ENCODE assay signal across 9 cellular contexts in genomic region chr2:160205511-160205910, GRCh38. TPM values are rescaled to one million over a fixed set of nuclear protein-coding genes. Genes with fewer than 3 reads are reported as not detected.
DNase-seq lines count a peak whose midpoint lies in the region; ATAC-seq, FAIRE-seq and TF ChIP-seq lines count a peak whose summit lies in the region.
"Had no signal": no experiment of that assay in that cellular context is flagged by ENCODE, and none has a peak within 500 bp of the region (broad histone marks: within the 10 kb centered on the region; RNA-seq: fewer than 3 reads in every experiment).

No MANE protein-coding gene starts in this region.

- intact Hi-C loops in activated T-helper 1 cell treated with anti-CD3 and anti-CD28 coated beads, Interleukin-12 subunit alpha, Interleukin-12 subunit beta, Interleukin-2, Interleukin-4 antibody, amounts not matched to agents 30 ng/mL and 10 ng/mL and 1 ng/mL, durations not matched to agents 14 hours and 24 hours and 36 hours (cut with micrococcal nuclease) = no loop called here

- no peak for ATAC-seq in HG03095 (IDR thresholded peaks at IDR 0.05; ENCODE audit: unreplicated experiment)

- H3K4me1 ChIP-seq in tibial nerve = peaks cover 0 to 33% (median 14%) of the 10 kb centered on the region in 4 donors

- no peaks in the 10 kb centered on the region for H3K36me3 ChIP-seq in tibial nerve

- H3K9me3 ChIP-seq in tibial nerve = no peaks in the 10 kb centered on the region

- WGBS in tibial nerve, 2 donors = 76 to 80% methylated on average over 6 to 7 of the region's 7 CpGs

- TF ChIP-seq EP300 in tibial nerve (IDR thresholded peaks at IDR 0.05) = no peak

- H3K4me1 Mint-ChIP-seq in activated T-helper 1 cell treated with anti-CD3 and anti-CD28 coated beads, Interleukin-12 subunit alpha, Interleukin-12 subunit beta, Interleukin-2, Interleukin-4 antibody, amounts not matched to agents 30 ng/mL and 10 ng/mL and 1 ng/mL, durations not matched to agents 14 hours and 24 hours and 36 hours (ENCODE audit: low read depth) = peaks cover 19% of the 10 kb centered on the region

- no peaks in the 10 kb centered on the region for H3K9me3 Mint-ChIP-seq in activated T-helper 1 cell treated with anti-CD3 and anti-CD28 coated beads, Interleukin-12 subunit alpha, Interleukin-12 subunit beta, Interleukin-2, Interleukin-4 antibody, amounts not matched to agents 30 ng/mL and 10 ng/mL and 1 ng/mL, durations not matched to agents 14 hours and 24 hours and 36 hours

- H3K27ac ChIP-seq in tibial nerve = peak overlapping the region in 2 of 4 donors; percentile 22 to 24

- H3K4me3 ChIP-seq in tibial nerve = no peak overlapping the region

- H3K27me3 Mint-ChIP-seq in activated T-helper 1 cell treated with anti-CD3 and anti-CD28 coated beads, Interleukin-12 subunit alpha, Interleukin-12 subunit beta, Interleukin-2, Interleukin-4 antibody, amounts not matched to agents 30 ng/mL and 10 ng/mL and 1 ng/mL, durations not matched to agents 14 hours and 24 hours and 36 hours (ENCODE audit: insufficient read depth) = peaks cover 1% of the 10 kb centered on the region

- no peak overlapping the region for H3K4me3 Mint-ChIP-seq in activated T-helper 1 cell treated with anti-CD3 and anti-CD28 coated beads, Interleukin-12 subunit alpha, Interleukin-12 subunit beta, Interleukin-2, Interleukin-4 antibody, amounts not matched to agents 30 ng/mL and 10 ng/mL and 1 ng/mL, durations not matched to agents 14 hours and 24 hours and 36 hours

- no peak for TF ChIP-seq POLR2A in tibial nerve (IDR thresholded peaks at IDR 0.05)

- TF ChIP-seq CTCF in tibial nerve (IDR thresholded peaks at IDR 0.05) = no peak

- FAIRE-seq in RCC 7860 (lab: Jason Lieb, UNC) = peak; percentile 97

- H3K27ac Mint-ChIP-seq in activated T-helper 1 cell treated with anti-CD3 and anti-CD28 coated beads, Interleukin-12 subunit alpha, Interleukin-12 subunit beta, Interleukin-2, Interleukin-4 antibody, amounts not matched to agents 30 ng/mL and 10 ng/mL and 1 ng/mL, durations not matched to agents 14 hours and 24 hours and 36 hours = no peak overlapping the region

- DNase-seq in DMS53 treated with DMSO at 0.1 percent for 48 hours (lab: John Stamatoyannopoulos, UW; ENCODE audit: unreplicated experiment) (peak; percentile 94), RCC 7860 (ENCODE audit: low spot score) (peak; percentile 99), fibroblast of gingiva (ENCODE audit: low read depth) (peak; percentile 84), pulmonary artery endothelial cell (ENCODE audit: low read depth, low spot score) (peak; percentile 94), tibial nerve (ENCODE audit: low spot score in 2 of 2) (no peak), HUDEP-2 (lab: John Stamatoyannopoulos, UW; ENCODE audit: unreplicated experiment in 76 of 76) (no peak)
- DNase-seq in activated T-helper 1 cell treated with anti-CD3 and anti-CD28 coated beads, Interleukin-12 subunit alpha, Interleukin-12 subunit beta, Interleukin-2, Interleukin-4 antibody, amounts not matched to agents 30 ng/mL and 10 ng/mL and 1 ng/mL, durations not matched to agents 14 hours and 24 hours and 36 hours (ENCODE audit: low spot score) = no peak

- H3K27me3 ChIP-seq in tibial nerve = no peaks in the 10 kb centered on the region

- H3K36me3 Mint-ChIP-seq in activated T-helper 1 cell treated with anti-CD3 and anti-CD28 coated beads, Interleukin-12 subunit alpha, Interleukin-12 subunit beta, Interleukin-2, Interleukin-4 antibody, amounts not matched to agents 30 ng/mL and 10 ng/mL and 1 ng/mL, durations not matched to agents 14 hours and 24 hours and 36 hours (ENCODE audit: low read depth) = no peaks in the 10 kb centered on the region

RNA-seq across cellular contexts. Expression of gene ITGB6, which starts 5.4 kb away (rescaled TPM):
- total RNA-seq in pulmonary artery endothelial cell = 0.07 TPM in 2 replicates
- total RNA-seq in activated T-helper 1 cell treated with anti-CD3 and anti-CD28 coated beads, Interleukin-12 subunit alpha, Interleukin-12 subunit beta, Interleukin-2, Interleukin-4 antibody, amounts not matched to agents 30 ng/mL and 10 ng/mL and 1 ng/mL, durations not matched to agents 14 hours and 24 hours and 36 hours = not detected in 2 replicates
- total RNA-seq in tibial nerve = not detected
- total RNA-seq: temporal lobe had no signal

Comparison
In these comparisons a context has a peak if more than half of its experiments do, and no peak if none do; other contexts are left out.
1. DNase-seq: peak in DMS53 treated with DMSO at 0.1 percent for 48 hours (single experiment), RCC 7860 (single experiment), fibroblast of gingiva (single experiment) and pulmonary artery endothelial cell (single experiment); none in activated T-helper 1 cell treated with anti-CD3 and anti-CD28 coated beads, Interleukin-12 subunit alpha, Interleukin-12 subunit beta, Interleukin-2, Interleukin-4 antibody, amounts not matched to agents 30 ng/mL and 10 ng/mL and 1 ng/mL, durations not matched to agents 14 hours and 24 hours and 36 hours (single experiment), tibial nerve (0 of 2) and HUDEP-2 (0 of 76).